10 cellular contexts compared by ENCODE assay signal in the genomic region with DNA sequence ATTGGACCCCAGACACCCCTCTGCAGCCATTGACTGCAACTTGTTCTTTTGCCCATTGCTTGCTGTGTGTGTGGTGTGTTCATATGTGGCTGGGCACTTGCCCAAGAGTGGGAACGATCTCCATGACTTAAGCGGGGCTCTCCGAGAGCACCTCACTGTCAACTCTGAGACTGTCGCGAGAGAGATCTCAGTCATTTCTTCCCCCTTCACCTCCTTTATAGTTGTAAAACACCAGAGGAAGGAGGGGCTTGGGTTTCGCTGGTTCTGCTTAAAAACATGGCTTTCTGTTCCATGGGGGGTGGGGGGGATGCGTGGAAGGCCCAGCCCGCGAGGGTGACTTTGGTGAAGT. TPM values are rescaled to one million over a fixed set of nuclear protein-coding genes. Genes with fewer than 3 reads are reported as not detected.
DNase-seq lines count a peak whose midpoint lies in the region; ATAC-seq, FAIRE-seq and TF ChIP-seq lines count a peak whose summit lies in the region.
"Had no signal": no experiment of that assay in that cellular context is flagged by ENCODE, and none has a peak within 500 bp of the region (broad histone marks: within the 10 kb centered on the region; RNA-seq: fewer than 3 reads in every experiment).

No MANE protein-coding gene starts in this region.

- POLR2A ChIA-PET in OCI-LY7 (lab: Charles Lee): no interaction called here

- no peak overlapping the region for H2AFZ ChIP-seq in OCI-LY7 (ENCODE audit: low read length)

- 19 to 43% methylated on average over 4 to 9 of the region's 9 CpGs for WGBS in endodermal cell (ENCODE audit: insufficient coverage in 1 of 2, insufficient read length in 1 of 2), 2 experiments
- WGBS in small intestine, 3 donors: 5 to 18% (median 13%) methylated on average over 9 of the region's 9 CpGs
- whole genome bisulfite sequencing in heart left ventricle, 4 donors: 26 to 36% (median 30%) methylated on average over 9 of the region's 9 CpGs

- H3K4me3 ChIP-seq in OCI-LY7 (ENCODE audit: low read depth, low read length, poor library complexity, severe bottlenecking) (no peak overlapping the region), endodermal cell (ENCODE audit: low read length) (no peak overlapping the region), small intestine (ENCODE audit: low read depth in 1 of 2, low read length in 2 of 2) (no peak overlapping the region), heart left ventricle (no peak overlapping the region)

- no peak overlapping the region for H3K27ac Mint-ChIP-seq in activated T-cell treated with anti-CD3 and anti-CD28 coated beads, Interleukin-2, amount 50 U/mL, for 72 hours
- H3K27ac Mint-ChIP-seq in endodermal cell: no peak overlapping the region
- peak overlapping the region; percentile 58 for H3K27ac Mint-ChIP-seq in stimulated activated effector memory CD8-positive, alpha-beta T cell treated with anti-CD3 and anti-CD28 coated beads, Interleukin-12 subunit alpha, Interleukin-12 subunit beta, amount 100 ng/mL, for 72 hours

- no peaks in the 10 kb centered on the region for H4K20me1 ChIP-seq in OCI-LY7 (ENCODE audit: insufficient read depth, low read length)

- intact Hi-C loops in OCI-LY7 (cut with micrococcal nuclease; ENCODE audit: unreplicated experiment): no loop called here
- intact Hi-C loops in heart left ventricle (cut with DNase I): loop anchor here in 3 of 10 donors (2.0 to 10.0 kb wide), 4 partner anchors 48 to 172 kb away; no protein-coding TSS in a partner anchor

- H3K9ac ChIP-seq in endodermal cell (ENCODE audit: extremely low read depth, low read length, poor library complexity, severe bottlenecking): no peak overlapping the region

- CTCF ChIA-PET in OCI-LY7 (lab: Charles Lee; ENCODE audit: unreplicated experiment): interaction anchor here (1.3 kb wide), 1 partner anchor 11 kb away, joined by 4 read pairs; no protein-coding TSS in a partner anchor

- peak overlapping the region; percentile 72 to 81 for H3K4me3 Mint-ChIP-seq in activated T-cell treated with anti-CD3 and anti-CD28 coated beads, Interleukin-2, amount 50 U/mL, for 72 hours
- peak overlapping the region; percentile 51 for H3K4me3 Mint-ChIP-seq in endodermal cell
- peak overlapping the region; percentile 72 for H3K4me3 Mint-ChIP-seq in stimulated activated effector memory CD8-positive, alpha-beta T cell treated with anti-CD3 and anti-CD28 coated beads, Interleukin-12 subunit alpha, Interleukin-12 subunit beta, amount 100 ng/mL, for 72 hours

- no peak for ATAC-seq in activated T-cell treated with anti-CD3 and anti-CD28 coated beads, Interleukin-2, amount 50 U/mL, for 72 hours (replicated peaks in 1 of 2)
- ATAC-seq in stimulated activated effector memory CD8-positive, alpha-beta T cell treated with anti-CD3 and anti-CD28 coated beads, Interleukin-12 subunit alpha, Interleukin-12 subunit beta, amount 100 ng/mL, for 72 hours: no peak
- ATAC-seq in esophagus mucosa (no peak), heart left ventricle (no peak)

- H3K27me3 Mint-ChIP-seq in activated T-cell treated with anti-CD3 and anti-CD28 coated beads, Interleukin-2, amount 50 U/mL, for 72 hours (ENCODE audit: low read depth): peaks cover 26% of the 10 kb centered on the region
- H3K27me3 Mint-ChIP-seq in endodermal cell (ENCODE audit: insufficient read depth): peaks cover 73% of the 10 kb centered on the region

- no peaks in the 10 kb centered on the region for H3K9me3 Mint-ChIP-seq in activated T-cell treated with anti-CD3 and anti-CD28 coated beads, Interleukin-2, amount 50 U/mL, for 72 hours
- no peaks in the 10 kb centered on the region for H3K9me3 Mint-ChIP-seq in endodermal cell
- H3K9me3 Mint-ChIP-seq in stimulated activated effector memory CD8-positive, alpha-beta T cell treated with anti-CD3 and anti-CD28 coated beads, Interleukin-12 subunit alpha, Interleukin-12 subunit beta, amount 100 ng/mL, for 72 hours: no peaks in the 10 kb centered on the region

- no peaks in the 10 kb centered on the region for H3K9me3 ChIP-seq in OCI-LY7 (ENCODE audit: low read length)
- H3K9me3 ChIP-seq in endodermal cell (ENCODE audit: control insufficient read depth, low read length): no peaks in the 10 kb centered on the region
- no peaks in the 10 kb centered on the region for H3K9me3 ChIP-seq in small intestine (ENCODE audit: control insufficient read depth, low read depth)
- H3K9me3 ChIP-seq in heart left ventricle: no peaks in the 10 kb centered on the region

- H3K27ac ChIP-seq in OCI-LY7 (ENCODE audit: low read depth, low read length, poor library complexity, severe bottlenecking) (no peak overlapping the region), endodermal cell (ENCODE audit: low read depth, low read length) (no peak overlapping the region), small intestine (ENCODE audit: low read depth in 1 of 2, low read length in 1 of 2) (no peak overlapping the region), heart left ventricle (no peak overlapping the region)

- peaks cover 48% of the 10 kb centered on the region for H3K4me1 Mint-ChIP-seq in activated T-cell treated with anti-CD3 and anti-CD28 coated beads, Interleukin-2, amount 50 U/mL, for 72 hours (ENCODE audit: low read depth)
- H3K4me1 Mint-ChIP-seq in endodermal cell: peaks cover 16% of the 10 kb centered on the region
- H3K4me1 Mint-ChIP-seq in stimulated activated effector memory CD8-positive, alpha-beta T cell treated with anti-CD3 and anti-CD28 coated beads, Interleukin-12 subunit alpha, Interleukin-12 subunit beta, amount 100 ng/mL, for 72 hours: peaks cover 76% of the 10 kb centered on the region

- FAIRE-seq in small intestine (lab: Jason Lieb, UNC): no peak

- TF ChIP-seq CTCF in OCI-LY7 (conservative IDR thresholded peaks at IDR 0.05; ENCODE audit: low read length) (no peak), endodermal cell (conservative IDR thresholded peaks at IDR 0.05) (no peak), heart left ventricle (IDR thresholded peaks at IDR 0.05) (no peak)

- peaks cover 33% of the 10 kb centered on the region for H3K4me1 ChIP-seq in OCI-LY7 (ENCODE audit: insufficient read depth, low read length, poor library complexity, severe bottlenecking)
- H3K4me1 ChIP-seq in endodermal cell (ENCODE audit: control insufficient read depth, insufficient read depth, low read length): peaks cover 3% of the 10 kb centered on the region
- H3K4me1 ChIP-seq in small intestine (ENCODE audit: control insufficient read depth in 2 of 2, insufficient read depth in 1 of 2, low read depth in 1 of 2, low read length in 1 of 2): no peaks in the 10 kb centered on the region
- peaks cover 0 to 56% (median 23%) of the 10 kb centered on the region in 12 donors for H3K4me1 ChIP-seq in heart left ventricle

- H3K4me2 ChIP-seq in OCI-LY7 (ENCODE audit: low read length): peak overlapping the region; percentile 53; the same call in 1 of the 2 replicates

- H3K9me2 ChIP-seq in OCI-LY7 (ENCODE audit: insufficient read depth, low read length): no peaks in the 10 kb centered on the region

- BruUV-seq in OCI-LY7 (replicated peaks; lab: Mats Ljungman, UMichigan): no TSS peak

- no peaks in the 10 kb centered on the region for H3K79me2 ChIP-seq in OCI-LY7 (ENCODE audit: insufficient read depth, low read depth, low read length)

- H3K36me3 ChIP-seq in OCI-LY7 (ENCODE audit: insufficient read depth, low read length) (peaks cover 43% of the 10 kb centered on the region), endodermal cell (ENCODE audit: control insufficient read depth, insufficient read depth, low read length) (no peaks in the 10 kb centered on the region), small intestine (ENCODE audit: control insufficient read depth in 2 of 2, insufficient read depth in 2 of 2, low read length in 2 of 2) (no peaks in the 10 kb centered on the region), heart left ventricle (peaks cover 0 to 14% (median 0%) of the 10 kb centered on the region in 9 donors)

- peaks cover 0 to 11% of the 10 kb centered on the region in 2 donors for H3K36me3 Mint-ChIP-seq in activated T-cell treated with anti-CD3 and anti-CD28 coated beads, Interleukin-2, amount 50 U/mL, for 72 hours (ENCODE audit: insufficient read depth in 2 of 2)
- no peaks in the 10 kb centered on the region for H3K36me3 Mint-ChIP-seq in endodermal cell (ENCODE audit: low read depth)
- peaks cover 86% of the 10 kb centered on the region for H3K36me3 Mint-ChIP-seq in stimulated activated effector memory CD8-positive, alpha-beta T cell treated with anti-CD3 and anti-CD28 coated beads, Interleukin-12 subunit alpha, Interleukin-12 subunit beta, amount 100 ng/mL, for 72 hours

- H3K27me3 ChIP-seq in endodermal cell (ENCODE audit: control insufficient read depth, insufficient read depth, low read length, poor library complexity, severe bottlenecking): peaks cover 59% of the 10 kb centered on the region
- peaks cover 0 to 6% of the 10 kb centered on the region in 2 donors for H3K27me3 ChIP-seq in small intestine (ENCODE audit: control insufficient read depth in 2 of 2, insufficient read depth in 2 of 2, low read length in 2 of 2)
- peaks cover 11 to 68% (median 32%) of the 10 kb centered on the region in 9 donors for H3K27me3 ChIP-seq in heart left ventricle

- TF ChIP-seq POLR2A in heart left ventricle (IDR thresholded peaks at IDR 0.05): no peak

- no peak for DNase-seq in activated T-cell treated with anti-CD3 and anti-CD28 coated beads, Interleukin-2, amount 50 U/mL, for 72 hours
- no peak for DNase-seq in activated T-cell treated with anti-CD3 and anti-CD28 coated beads, Interleukin-2, amount 50 U/mL, for 48 hours
- no peak for DNase-seq in OCI-LY7 (ENCODE audit: low spot score)
- peak; percentile 66 for DNase-seq in endodermal cell
- DNase-seq in stimulated activated effector memory CD8-positive, alpha-beta T cell treated with anti-CD3 and anti-CD28 coated beads, Interleukin-12 subunit alpha, Interleukin-12 subunit beta, amount 100 ng/mL, for 72 hours (ENCODE audit: low spot score in 2 of 2): peak in 1 of 2 donors; percentile 59
- no peak for DNase-seq in small intestine
- no peak for DNase-seq in heart left ventricle
- DNase-seq: foreskin melanocyte, SHP77 had no signal

RNA-seq across cellular contexts. Expression of a gene that starts 7.4 kb away (rescaled TPM):
- total RNA-seq in activated T-cell treated with anti-CD3 and anti-CD28 coated beads, Interleukin-2, amount 50 U/mL, for 72 hours: under 1 TPM in 1 of 2 donors, not detected in 1; 0.29 TPM
- not detected in 2 replicates for total RNA-seq in OCI-LY7 (2014; rRNA removed; shearing (Covaris generic))
- not detected in 2 replicates for total RNA-seq in OCI-LY7 (2022)
- total RNA-seq in endodermal cell: 1 to 10 TPM in 1 of 2 donors, under 1 TPM in 1; 0.82 to 1.3 TPM
- 0.43 TPM for polyA plus RNA-seq in endodermal cell (2013, experiment 1 of 2)
- polyA plus RNA-seq in endodermal cell (2013, experiment 2 of 2): 0.87 TPM
- polyA plus RNA-seq in small intestine: under 1 TPM in 2 of 3 donors, not detected in 1; 0.54 to 0.64 TPM
- total RNA-seq in esophagus mucosa: 0.20 TPM
- total RNA-seq in heart left ventricle: 1 to 10 TPM in 2 of 9 donors, under 1 TPM in 7; 0.35 to 1.0 (median 0.66) TPM
- 1 to 10 TPM in 1 of 2 donors, under 1 TPM in 1; 0.47 to 1.3 TPM for polyA plus RNA-seq in heart left ventricle

RNA-seq across cellular contexts. Expression of a gene that starts 12.6 kb away (rescaled TPM):
- total RNA-seq in activated T-cell treated with anti-CD3 and anti-CD28 coated beads, Interleukin-2, amount 50 U/mL, for 72 hours: 10 to 100 TPM; 27.9 to 32.4 TPM
- 16.8 and 24.0 TPM in 2 replicates for total RNA-seq in OCI-LY7 (2014; rRNA removed; shearing (Covaris generic))
- 23.6 and 29.5 TPM in 2 replicates for total RNA-seq in OCI-LY7 (2022)
- 1 to 10 TPM in 1 of 2 donors, under 1 TPM in 1; 0.58 to 1.7 TPM for total RNA-seq in endodermal cell
- polyA plus RNA-seq in endodermal cell (2013, experiment 1 of 2): 0.64 TPM
- 0.83 TPM for polyA plus RNA-seq in endodermal cell (2013, experiment 2 of 2)
- polyA plus RNA-seq in small intestine: 10 to 100 TPM in 1 of 3 donors, 1 to 10 TPM in 2; 2.7 to 18.6 (median 8.9) TPM
- total RNA-seq in esophagus mucosa: 2.7 TPM
- total RNA-seq in heart left ventricle: 10 to 100 TPM in 4 of 9 donors, 1 to 10 TPM in 5; 3.3 to 16.1 (median 6.4) TPM
- 1 to 10 TPM; 3.5 to 7.7 TPM for polyA plus RNA-seq in heart left ventricle

RNA-seq across cellular contexts. Expression of a gene that starts 12.8 kb away (rescaled TPM):
- 10 to 100 TPM; 24.6 to 27.5 TPM for total RNA-seq in activated T-cell treated with anti-CD3 and anti-CD28 coated beads, Interleukin-2, amount 50 U/mL, for 72 hours
- 13.3 and 15.4 TPM in 2 replicates for total RNA-seq in OCI-LY7 (2014; rRNA removed; shearing (Covaris generic))
- total RNA-seq in OCI-LY7 (2022): 32.6 and 33.4 TPM in 2 replicates
- 1 to 10 TPM in 1 of 2 donors, not detected in 1; 1.1 TPM for total RNA-seq in endodermal cell
- not detected for polyA plus RNA-seq in endodermal cell (2013, experiment 1 of 2)
- polyA plus RNA-seq in endodermal cell (2013, experiment 2 of 2): 1.1 TPM
- 1 to 10 TPM in 2 of 3 donors, not detected in 1; 1.9 to 3.5 TPM for polyA plus RNA-seq in small intestine
- 0.28 TPM for total RNA-seq in esophagus mucosa
- total RNA-seq in heart left ventricle: 1 to 10 TPM in 8 of 9 donors, under 1 TPM in 1; 0.76 to 4.9 (median 1.2) TPM
- 1 to 10 TPM; 1.8 to 2.6 TPM for polyA plus RNA-seq in heart left ventricle
